8 cellular contexts compared by ENCODE assay signal in genomic region chr1:233614173-233614742, GRCh38. TPM values are rescaled to one million over a fixed set of nuclear protein-coding genes. Genes with fewer than 3 reads are reported as not detected.
DNase-seq lines count a peak whose midpoint lies in the region; ATAC-seq and TF ChIP-seq lines count a peak whose summit lies in the region.

No MANE protein-coding gene starts in this region.

- H3K36me3 Mint-ChIP-seq in activated T-cell treated with anti-CD3 and anti-CD28 coated beads, Interleukin-2, amount 50 U/mL, for 4 hours (ENCODE audit: insufficient read depth) = no peaks in the 10 kb centered on the region
- no peaks in the 10 kb centered on the region for H3K36me3 Mint-ChIP-seq in osteocyte (ENCODE audit: unreplicated experiment)

- peak; percentile 42 for ATAC-seq in activated T-cell treated with anti-CD3 and anti-CD28 coated beads, Interleukin-2, amount 50 U/mL, for 4 hours
- ATAC-seq in HG02884 (IDR thresholded peaks at IDR 0.05; ENCODE audit: unreplicated experiment) = peak; percentile 48

- H3K4me1 Mint-ChIP-seq in activated T-cell treated with anti-CD3 and anti-CD28 coated beads, Interleukin-2, amount 50 U/mL, for 4 hours (ENCODE audit: low read depth) = peaks cover 4% of the 10 kb centered on the region
- H3K4me1 Mint-ChIP-seq in osteocyte (ENCODE audit: unreplicated experiment) = peaks cover 9% of the 10 kb centered on the region

- H3K27me3 Mint-ChIP-seq in activated T-cell treated with anti-CD3 and anti-CD28 coated beads, Interleukin-2, amount 50 U/mL, for 4 hours (ENCODE audit: low read depth) = peaks cover 60% of the 10 kb centered on the region
- H3K27me3 Mint-ChIP-seq in osteocyte (ENCODE audit: unreplicated experiment) = peaks cover 43% of the 10 kb centered on the region

- H3K4me3 Mint-ChIP-seq in activated T-cell treated with anti-CD3 and anti-CD28 coated beads, Interleukin-2, amount 50 U/mL, for 4 hours = peak overlapping the region; percentile 67
- peak overlapping the region; percentile 68 for H3K4me3 Mint-ChIP-seq in osteocyte (ENCODE audit: unreplicated experiment)

- no peaks in the 10 kb centered on the region for H3K9me3 Mint-ChIP-seq in activated T-cell treated with anti-CD3 and anti-CD28 coated beads, Interleukin-2, amount 50 U/mL, for 4 hours
- no peaks in the 10 kb centered on the region for H3K9me3 Mint-ChIP-seq in osteocyte (ENCODE audit: unreplicated experiment)

- H3K27ac Mint-ChIP-seq in osteocyte (ENCODE audit: unreplicated experiment) = no peak overlapping the region

- peak overlapping the region; percentile 64 for H3K4me3 ChIP-seq in fibroblast of villous mesenchyme (ENCODE audit: low read depth, low read length)

- no peak for TF ChIP-seq CTCF in fibroblast of villous mesenchyme (IDR thresholded peaks at IDR 0.05; ENCODE audit: insufficient read depth, low read depth, low read length)
- TF ChIP-seq CTCF in osteocyte (IDR thresholded peaks at IDR 0.05) = no peak

- DNase-seq in activated T-cell treated with anti-CD3 and anti-CD28 coated beads, Interleukin-2, amount 50 U/mL, for 4 hours = no peak
- no peak for DNase-seq in activated T-cell treated with anti-CD3 and anti-CD28 coated beads for 4 hours
- peak; percentile 14 for DNase-seq in T1000 (lab: John Stamatoyannopoulos, UW)
- DNase-seq in fibroblast of villous mesenchyme (ENCODE audit: low read depth) = peak; percentile 45
- DNase-seq in osteocyte (ENCODE audit: extremely low spot score, unreplicated experiment) = no peak
- DNase-seq in stimulated activated CD4-positive, alpha-beta T cell treated with anti-CD3 and anti-CD28 coated beads, Interleukin-12 subunit alpha, Interleukin-12 subunit beta, amount 100 ng/mL, for 4 hours = no peak
- DNase-seq in SW 1271 (lab: John Stamatoyannopoulos, UW) = no peak

RNA-seq across cellular contexts. Expression of gene KCNK1, which starts 0.4 kb away (rescaled TPM):
- total RNA-seq in activated T-cell treated with anti-CD3 and anti-CD28 coated beads, Interleukin-2, amount 50 U/mL, for 4 hours = 1 to 10 TPM; 1.2 to 5.2 (median 3.1) TPM
- total RNA-seq in fibroblast of villous mesenchyme (2.6 and 4.3 TPM in 2 replicates), osteocyte (not detected in 2 replicates)

Comparison
In these comparisons a context has a peak if more than half of its experiments do, and no peak if none do; other contexts are left out.
1. DNase-seq: peak in T1000 (single experiment) and fibroblast of villous mesenchyme (single experiment); none in activated T-cell treated with anti-CD3 and anti-CD28 coated beads, Interleukin-2, amount 50 U/mL, for 4 hours (single experiment), activated T-cell treated with anti-CD3 and anti-CD28 coated beads for 4 hours (single experiment), osteocyte (single experiment), stimulated activated CD4-positive, alpha-beta T cell treated with anti-CD3 and anti-CD28 coated beads, Interleukin-12 subunit alpha, Interleukin-12 subunit beta, amount 100 ng/mL, for 4 hours (single experiment) and SW 1271 (0 of 2).